Comparison of ENCODE assay signal across 1 cellular context in the genomic region with DNA sequence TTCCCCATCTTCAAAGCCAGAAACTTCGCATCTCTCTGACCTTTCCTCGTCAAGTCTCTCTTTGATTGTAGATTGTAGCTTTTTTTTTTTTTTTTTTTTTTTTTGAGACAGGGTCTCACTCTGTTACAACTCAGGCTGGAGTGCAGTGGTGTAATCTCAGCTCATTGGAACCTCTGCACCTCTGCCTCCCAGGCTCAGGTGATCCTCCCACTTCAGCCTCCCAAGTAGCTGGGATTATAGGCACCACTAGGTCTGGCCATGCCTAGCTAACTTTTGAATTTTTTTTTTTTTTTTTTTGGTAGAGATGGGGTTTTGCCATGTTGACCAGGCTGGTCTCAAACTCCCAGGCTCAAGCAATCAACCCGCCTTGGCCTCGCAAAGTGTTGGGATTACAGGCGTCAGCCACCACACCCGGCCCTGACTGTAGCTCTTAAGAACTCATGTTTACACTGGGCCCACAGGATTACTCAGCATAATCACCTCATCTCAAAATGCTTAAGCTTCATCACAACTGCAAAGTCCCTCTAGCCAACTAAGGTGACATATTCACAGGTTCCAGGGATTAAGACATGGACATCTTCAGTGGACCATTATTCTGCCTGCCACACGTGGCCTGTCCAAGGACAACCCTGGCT.
TF ChIP-seq lines count a peak whose summit lies in the region.

No MANE protein-coding gene starts in this region.

TF ChIP-seq in K562, 482 proteins besides CTCF, POLR2A, EP300 and RAD21 (continued from another document and continues in another):
- TF ChIP-seq RBM22 (IDR thresholded peaks at IDR 0.05; ENCODE audit: low read depth, low read length, poor library complexity, severe bottlenecking) (no peak), FOSL1 (tag; conservative IDR thresholded peaks at IDR 0.05) (peak; percentile 56; the same call in 1 of the 2 replicates), JUND (IDR thresholded peaks at IDR 0.05; ENCODE audit: borderline replicate concordance, low read depth, low read length) (no peak), JUND (tag; IDR thresholded peaks at IDR 0.05; ENCODE audit: borderline replicate concordance, low read depth, low read length) (peak; percentile 16; the same call in 1 of the 3 replicates), CEBPB (tag; IDR thresholded peaks at IDR 0.05) (no peak), RFX5 (IDR thresholded peaks at IDR 0.05; ENCODE audit: low read depth, low read length) (no peak), CBX8 (IDR thresholded peaks at IDR 0.05; ENCODE audit: borderline replicate concordance, extremely low read depth, low read depth, low read length, poor library complexity, severe bottlenecking) (no peak), STAG1 (CRISPR knock-in tag; IDR thresholded peaks at IDR 0.05; ENCODE audit: borderline replicate concordance) (no peak), SMAD1 (IDR thresholded peaks at IDR 0.05; ENCODE audit: low read depth, low read length, partially characterized antibody) (peak; percentile 2), SNIP1 (IDR thresholded peaks at IDR 0.05; ENCODE audit: low read depth) (peak; percentile 67; the same call in 1 of the 2 replicates), NR2F6 (CRISPR knock-in tag; IDR thresholded peaks at IDR 0.05) (no peak), ZEB2 (IDR thresholded peaks at IDR 0.05) (no peak), ZNF436 (CRISPR knock-in tag; IDR thresholded peaks at IDR 0.05) (no peak), FOXA1 (IDR thresholded peaks at IDR 0.05; ENCODE audit: borderline replicate concordance) (0 out of 2 replicates have a peak, but pooled peaks have one; percentile 26), ZC3H8 (IDR thresholded peaks at IDR 0.05) (no peak), SUPT5H (IDR thresholded peaks at IDR 0.05) (no peak), CHD1 (IDR thresholded peaks at IDR 0.05; ENCODE audit: low read length) (no peak), NELFE (IDR thresholded peaks at IDR 0.05; ENCODE audit: insufficient read depth, insufficient read length) (no peak), EWSR1 (IDR thresholded peaks at IDR 0.05; ENCODE audit: borderline replicate concordance, low read depth, partially characterized antibody) (no peak), HNRNPL (IDR thresholded peaks at IDR 0.05; ENCODE audit: low read depth, low read length) (no peak), ZSCAN29 (IDR thresholded peaks at IDR 0.05) (no peak), KLF13 (tag; IDR thresholded peaks at IDR 0.05; ENCODE audit: borderline replicate concordance, low read depth) (no peak), RBM25 (IDR thresholded peaks at IDR 0.05; ENCODE audit: low read depth, low read length, severe bottlenecking) (no peak), PHB2 (IDR thresholded peaks at IDR 0.05; ENCODE audit: low read depth) (no peak), TCF3 (CRISPR knock-in tag; IDR thresholded peaks at IDR 0.05) (no peak), SRSF3 (IDR thresholded peaks at IDR 0.05; ENCODE audit: insufficient read depth, low read length) (no peak), BMI1 (IDR thresholded peaks at IDR 0.05; ENCODE audit: low read length) (no peak), ZC3H11A (IDR thresholded peaks at IDR 0.05; ENCODE audit: low read depth, low read length) (no peak)
- TF ChIP-seq, protein P1, sequence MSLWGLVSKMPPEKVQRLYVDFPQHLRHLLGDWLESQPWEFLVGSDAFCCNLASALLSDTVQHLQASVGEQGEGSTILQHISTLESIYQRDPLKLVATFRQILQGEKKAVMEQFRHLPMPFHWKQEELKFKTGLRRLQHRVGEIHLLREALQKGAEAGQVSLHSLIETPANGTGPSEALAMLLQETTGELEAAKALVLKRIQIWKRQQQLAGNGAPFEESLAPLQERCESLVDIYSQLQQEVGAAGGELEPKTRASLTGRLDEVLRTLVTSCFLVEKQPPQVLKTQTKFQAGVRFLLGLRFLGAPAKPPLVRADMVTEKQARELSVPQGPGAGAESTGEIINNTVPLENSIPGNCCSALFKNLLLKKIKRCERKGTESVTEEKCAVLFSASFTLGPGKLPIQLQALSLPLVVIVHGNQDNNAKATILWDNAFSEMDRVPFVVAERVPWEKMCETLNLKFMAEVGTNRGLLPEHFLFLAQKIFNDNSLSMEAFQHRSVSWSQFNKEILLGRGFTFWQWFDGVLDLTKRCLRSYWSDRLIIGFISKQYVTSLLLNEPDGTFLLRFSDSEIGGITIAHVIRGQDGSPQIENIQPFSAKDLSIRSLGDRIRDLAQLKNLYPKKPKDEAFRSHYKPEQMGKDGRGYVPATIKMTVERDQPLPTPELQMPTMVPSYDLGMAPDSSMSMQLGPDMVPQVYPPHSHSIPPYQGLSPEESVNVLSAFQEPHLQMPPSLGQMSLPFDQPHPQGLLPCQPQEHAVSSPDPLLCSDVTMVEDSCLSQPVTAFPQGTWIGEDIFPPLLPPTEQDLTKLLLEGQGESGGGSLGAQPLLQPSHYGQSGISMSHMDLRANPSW (CRISPR knock-in tag; IDR thresholded peaks at IDR 0.05): no peak
- TF ChIP-seq, protein P2, sequence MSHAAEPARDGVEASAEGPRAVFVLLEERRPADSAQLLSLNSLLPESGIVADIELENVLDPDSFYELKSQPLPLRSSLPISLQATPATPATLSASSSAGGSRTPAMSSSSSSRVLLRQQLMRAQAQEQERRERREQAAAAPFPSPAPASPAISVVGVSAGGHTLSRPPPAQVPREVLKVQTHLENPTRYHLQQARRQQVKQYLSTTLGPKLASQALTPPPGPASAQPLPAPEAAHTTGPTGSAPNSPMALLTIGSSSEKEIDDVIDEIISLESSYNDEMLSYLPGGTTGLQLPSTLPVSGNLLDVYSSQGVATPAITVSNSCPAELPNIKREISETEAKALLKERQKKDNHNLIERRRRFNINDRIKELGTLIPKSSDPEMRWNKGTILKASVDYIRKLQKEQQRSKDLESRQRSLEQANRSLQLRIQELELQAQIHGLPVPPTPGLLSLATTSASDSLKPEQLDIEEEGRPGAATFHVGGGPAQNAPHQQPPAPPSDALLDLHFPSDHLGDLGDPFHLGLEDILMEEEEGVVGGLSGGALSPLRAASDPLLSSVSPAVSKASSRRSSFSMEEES (CRISPR knock-in tag; IDR thresholded peaks at IDR 0.05): no peak
- TF ChIP-seq, protein P3, sequence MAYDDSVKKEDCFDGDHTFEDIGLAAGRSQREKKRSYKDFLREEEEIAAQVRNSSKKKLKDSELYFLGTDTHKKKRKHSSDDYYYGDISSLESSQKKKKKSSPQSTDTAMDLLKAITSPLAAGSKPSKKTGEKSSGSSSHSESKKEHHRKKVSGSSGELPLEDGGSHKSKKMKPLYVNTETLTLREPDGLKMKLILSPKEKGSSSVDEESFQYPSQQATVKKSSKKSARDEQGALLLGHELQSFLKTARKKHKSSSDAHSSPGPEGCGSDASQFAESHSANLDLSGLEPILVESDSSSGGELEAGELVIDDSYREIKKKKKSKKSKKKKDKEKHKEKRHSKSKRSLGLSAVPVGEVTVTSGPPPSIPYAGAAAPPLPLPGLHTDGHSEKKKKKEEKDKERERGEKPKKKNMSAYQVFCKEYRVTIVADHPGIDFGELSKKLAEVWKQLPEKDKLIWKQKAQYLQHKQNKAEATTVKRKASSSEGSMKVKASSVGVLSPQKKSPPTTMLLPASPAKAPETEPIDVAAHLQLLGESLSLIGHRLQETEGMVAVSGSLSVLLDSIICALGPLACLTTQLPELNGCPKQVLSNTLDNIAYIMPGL (CRISPR knock-in tag; IDR thresholded peaks at IDR 0.05): no peak
- TF ChIP-seq, protein P4, sequence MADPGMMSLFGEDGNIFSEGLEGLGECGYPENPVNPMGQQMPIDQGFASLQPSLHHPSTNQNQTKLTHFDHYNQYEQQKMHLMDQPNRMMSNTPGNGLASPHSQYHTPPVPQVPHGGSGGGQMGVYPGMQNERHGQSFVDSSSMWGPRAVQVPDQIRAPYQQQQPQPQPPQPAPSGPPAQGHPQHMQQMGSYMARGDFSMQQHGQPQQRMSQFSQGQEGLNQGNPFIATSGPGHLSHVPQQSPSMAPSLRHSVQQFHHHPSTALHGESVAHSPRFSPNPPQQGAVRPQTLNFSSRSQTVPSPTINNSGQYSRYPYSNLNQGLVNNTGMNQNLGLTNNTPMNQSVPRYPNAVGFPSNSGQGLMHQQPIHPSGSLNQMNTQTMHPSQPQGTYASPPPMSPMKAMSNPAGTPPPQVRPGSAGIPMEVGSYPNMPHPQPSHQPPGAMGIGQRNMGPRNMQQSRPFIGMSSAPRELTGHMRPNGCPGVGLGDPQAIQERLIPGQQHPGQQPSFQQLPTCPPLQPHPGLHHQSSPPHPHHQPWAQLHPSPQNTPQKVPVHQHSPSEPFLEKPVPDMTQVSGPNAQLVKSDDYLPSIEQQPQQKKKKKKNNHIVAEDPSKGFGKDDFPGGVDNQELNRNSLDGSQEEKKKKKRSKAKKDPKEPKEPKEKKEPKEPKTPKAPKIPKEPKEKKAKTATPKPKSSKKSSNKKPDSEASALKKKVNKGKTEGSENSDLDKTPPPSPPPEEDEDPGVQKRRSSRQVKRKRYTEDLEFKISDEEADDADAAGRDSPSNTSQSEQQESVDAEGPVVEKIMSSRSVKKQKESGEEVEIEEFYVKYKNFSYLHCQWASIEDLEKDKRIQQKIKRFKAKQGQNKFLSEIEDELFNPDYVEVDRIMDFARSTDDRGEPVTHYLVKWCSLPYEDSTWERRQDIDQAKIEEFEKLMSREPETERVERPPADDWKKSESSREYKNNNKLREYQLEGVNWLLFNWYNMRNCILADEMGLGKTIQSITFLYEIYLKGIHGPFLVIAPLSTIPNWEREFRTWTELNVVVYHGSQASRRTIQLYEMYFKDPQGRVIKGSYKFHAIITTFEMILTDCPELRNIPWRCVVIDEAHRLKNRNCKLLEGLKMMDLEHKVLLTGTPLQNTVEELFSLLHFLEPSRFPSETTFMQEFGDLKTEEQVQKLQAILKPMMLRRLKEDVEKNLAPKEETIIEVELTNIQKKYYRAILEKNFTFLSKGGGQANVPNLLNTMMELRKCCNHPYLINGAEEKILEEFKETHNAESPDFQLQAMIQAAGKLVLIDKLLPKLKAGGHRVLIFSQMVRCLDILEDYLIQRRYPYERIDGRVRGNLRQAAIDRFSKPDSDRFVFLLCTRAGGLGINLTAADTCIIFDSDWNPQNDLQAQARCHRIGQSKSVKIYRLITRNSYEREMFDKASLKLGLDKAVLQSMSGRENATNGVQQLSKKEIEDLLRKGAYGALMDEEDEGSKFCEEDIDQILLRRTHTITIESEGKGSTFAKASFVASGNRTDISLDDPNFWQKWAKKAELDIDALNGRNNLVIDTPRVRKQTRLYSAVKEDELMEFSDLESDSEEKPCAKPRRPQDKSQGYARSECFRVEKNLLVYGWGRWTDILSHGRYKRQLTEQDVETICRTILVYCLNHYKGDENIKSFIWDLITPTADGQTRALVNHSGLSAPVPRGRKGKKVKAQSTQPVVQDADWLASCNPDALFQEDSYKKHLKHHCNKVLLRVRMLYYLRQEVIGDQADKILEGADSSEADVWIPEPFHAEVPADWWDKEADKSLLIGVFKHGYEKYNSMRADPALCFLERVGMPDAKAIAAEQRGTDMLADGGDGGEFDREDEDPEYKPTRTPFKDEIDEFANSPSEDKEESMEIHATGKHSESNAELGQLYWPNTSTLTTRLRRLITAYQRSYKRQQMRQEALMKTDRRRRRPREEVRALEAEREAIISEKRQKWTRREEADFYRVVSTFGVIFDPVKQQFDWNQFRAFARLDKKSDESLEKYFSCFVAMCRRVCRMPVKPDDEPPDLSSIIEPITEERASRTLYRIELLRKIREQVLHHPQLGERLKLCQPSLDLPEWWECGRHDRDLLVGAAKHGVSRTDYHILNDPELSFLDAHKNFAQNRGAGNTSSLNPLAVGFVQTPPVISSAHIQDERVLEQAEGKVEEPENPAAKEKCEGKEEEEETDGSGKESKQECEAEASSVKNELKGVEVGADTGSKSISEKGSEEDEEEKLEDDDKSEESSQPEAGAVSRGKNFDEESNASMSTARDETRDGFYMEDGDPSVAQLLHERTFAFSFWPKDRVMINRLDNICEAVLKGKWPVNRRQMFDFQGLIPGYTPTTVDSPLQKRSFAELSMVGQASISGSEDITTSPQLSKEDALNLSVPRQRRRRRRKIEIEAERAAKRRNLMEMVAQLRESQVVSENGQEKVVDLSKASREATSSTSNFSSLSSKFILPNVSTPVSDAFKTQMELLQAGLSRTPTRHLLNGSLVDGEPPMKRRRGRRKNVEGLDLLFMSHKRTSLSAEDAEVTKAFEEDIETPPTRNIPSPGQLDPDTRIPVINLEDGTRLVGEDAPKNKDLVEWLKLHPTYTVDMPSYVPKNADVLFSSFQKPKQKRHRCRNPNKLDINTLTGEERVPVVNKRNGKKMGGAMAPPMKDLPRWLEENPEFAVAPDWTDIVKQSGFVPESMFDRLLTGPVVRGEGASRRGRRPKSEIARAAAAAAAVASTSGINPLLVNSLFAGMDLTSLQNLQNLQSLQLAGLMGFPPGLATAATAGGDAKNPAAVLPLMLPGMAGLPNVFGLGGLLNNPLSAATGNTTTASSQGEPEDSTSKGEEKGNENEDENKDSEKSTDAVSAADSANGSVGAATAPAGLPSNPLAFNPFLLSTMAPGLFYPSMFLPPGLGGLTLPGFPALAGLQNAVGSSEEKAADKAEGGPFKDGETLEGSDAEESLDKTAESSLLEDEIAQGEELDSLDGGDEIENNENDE (IDR thresholded peaks at IDR 0.05; ENCODE audit: low read depth, low read length): no peak
- TF ChIP-seq, protein P5, sequence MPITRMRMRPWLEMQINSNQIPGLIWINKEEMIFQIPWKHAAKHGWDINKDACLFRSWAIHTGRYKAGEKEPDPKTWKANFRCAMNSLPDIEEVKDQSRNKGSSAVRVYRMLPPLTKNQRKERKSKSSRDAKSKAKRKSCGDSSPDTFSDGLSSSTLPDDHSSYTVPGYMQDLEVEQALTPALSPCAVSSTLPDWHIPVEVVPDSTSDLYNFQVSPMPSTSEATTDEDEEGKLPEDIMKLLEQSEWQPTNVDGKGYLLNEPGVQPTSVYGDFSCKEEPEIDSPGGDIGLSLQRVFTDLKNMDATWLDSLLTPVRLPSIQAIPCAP (CRISPR knock-in tag; IDR thresholded peaks at IDR 0.05; ENCODE audit: borderline replicate concordance): no peak
- TF ChIP-seq, protein P6, sequence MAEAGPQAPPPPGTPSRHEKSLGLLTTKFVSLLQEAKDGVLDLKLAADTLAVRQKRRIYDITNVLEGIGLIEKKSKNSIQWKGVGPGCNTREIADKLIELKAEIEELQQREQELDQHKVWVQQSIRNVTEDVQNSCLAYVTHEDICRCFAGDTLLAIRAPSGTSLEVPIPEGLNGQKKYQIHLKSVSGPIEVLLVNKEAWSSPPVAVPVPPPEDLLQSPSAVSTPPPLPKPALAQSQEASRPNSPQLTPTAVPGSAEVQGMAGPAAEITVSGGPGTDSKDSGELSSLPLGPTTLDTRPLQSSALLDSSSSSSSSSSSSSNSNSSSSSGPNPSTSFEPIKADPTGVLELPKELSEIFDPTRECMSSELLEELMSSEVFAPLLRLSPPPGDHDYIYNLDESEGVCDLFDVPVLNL (CRISPR knock-in tag; IDR thresholded peaks at IDR 0.05; ENCODE audit: low read depth): no peak
- TF ChIP-seq, protein P7, sequence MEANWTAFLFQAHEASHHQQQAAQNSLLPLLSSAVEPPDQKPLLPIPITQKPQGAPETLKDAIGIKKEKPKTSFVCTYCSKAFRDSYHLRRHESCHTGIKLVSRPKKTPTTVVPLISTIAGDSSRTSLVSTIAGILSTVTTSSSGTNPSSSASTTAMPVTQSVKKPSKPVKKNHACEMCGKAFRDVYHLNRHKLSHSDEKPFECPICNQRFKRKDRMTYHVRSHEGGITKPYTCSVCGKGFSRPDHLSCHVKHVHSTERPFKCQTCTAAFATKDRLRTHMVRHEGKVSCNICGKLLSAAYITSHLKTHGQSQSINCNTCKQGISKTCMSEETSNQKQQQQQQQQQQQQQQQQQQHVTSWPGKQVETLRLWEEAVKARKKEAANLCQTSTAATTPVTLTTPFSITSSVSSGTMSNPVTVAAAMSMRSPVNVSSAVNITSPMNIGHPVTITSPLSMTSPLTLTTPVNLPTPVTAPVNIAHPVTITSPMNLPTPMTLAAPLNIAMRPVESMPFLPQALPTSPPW (CRISPR knock-in tag; IDR thresholded peaks at IDR 0.05): no peak
